1 cellular context compared by ENCODE assay signal in genomic region chr5:158979290-158979689, GRCh38.
A peak's percentile ranks its signal among the peaks of the same experiment; 100 is the strongest.
TF ChIP-seq lines count a peak whose summit lies in the region.

No MANE protein-coding gene starts in this region.

TF ChIP-seq in HEK293, 187 proteins besides CTCF, POLR2A, EP300 and RAD21 (continued from another document):
- TF ChIP-seq PRDM2 (tag by site-specific recombination; IDR thresholded peaks at IDR 0.05; ENCODE audit: borderline replicate concordance) (no peak), ZIC2 (tag by site-specific recombination; IDR thresholded peaks at IDR 0.05) (no peak), REPIN1 (tag by site-specific recombination; IDR thresholded peaks at IDR 0.05; ENCODE audit: low read depth) (no peak), SCRT2 (tag by site-specific recombination; IDR thresholded peaks at IDR 0.05) (no peak), ZNF626 (tag by site-specific recombination; IDR thresholded peaks at IDR 0.05) (no peak), ZNF335 (tag by site-specific recombination; conservative IDR thresholded peaks at IDR 0.05) (peak; percentile 90), ZBTB21 (tag by site-specific recombination; IDR thresholded peaks at IDR 0.05) (no peak), ZNF600 (tag by site-specific recombination; IDR thresholded peaks at IDR 0.05) (no peak), BCL11B (tag by site-specific recombination; IDR thresholded peaks at IDR 0.05; ENCODE audit: low read depth) (0 out of 2 replicates have a peak, but pooled peaks have one; percentile 63), ZNF776 (tag by site-specific recombination; IDR thresholded peaks at IDR 0.05; ENCODE audit: borderline replicate concordance) (no peak), ZNF23 (tag by site-specific recombination; IDR thresholded peaks at IDR 0.05; ENCODE audit: borderline replicate concordance) (no peak), ZNF280D (tag by site-specific recombination; IDR thresholded peaks at IDR 0.05) (no peak), HOXC10 (CRISPR knock-in tag; IDR thresholded peaks at IDR 0.05) (no peak), OVOL3 (tag by site-specific recombination; IDR thresholded peaks at IDR 0.05) (no peak), PRDM6 (tag by site-specific recombination; IDR thresholded peaks at IDR 0.05) (peak; percentile 53)
